Comparison of ENCODE assay signal across 27 cellular contexts in the genomic region with DNA sequence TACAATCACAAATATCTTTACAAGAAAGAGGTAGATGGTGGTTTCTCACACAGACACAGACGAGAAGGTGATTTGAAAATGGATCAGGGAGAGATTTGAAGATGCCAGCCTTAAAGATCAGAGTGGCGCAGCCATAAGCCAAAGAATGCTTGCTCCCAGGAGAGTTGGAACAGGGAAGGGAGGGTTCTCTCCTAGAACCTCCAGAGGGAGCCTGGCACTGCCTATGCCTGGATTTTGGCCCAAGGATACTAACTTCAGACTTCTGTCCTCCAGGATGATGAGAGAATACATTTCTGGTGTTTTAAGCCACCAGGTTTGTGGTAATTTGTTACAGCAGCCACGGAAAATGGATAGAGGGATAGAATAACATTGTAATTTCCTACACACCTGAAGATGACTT.
A peak's percentile ranks its signal among the peaks of the same experiment; 100 is the strongest.
DNase-seq lines count a peak whose midpoint lies in the region; ATAC-seq, FAIRE-seq and TF ChIP-seq lines count a peak whose summit lies in the region.
"Had no signal": no experiment of that assay in that cellular context is flagged by ENCODE, and none has a peak within 500 bp of the region (broad histone marks: within the 10 kb centered on the region; RNA-seq: fewer than 3 reads in every experiment).

No MANE protein-coding gene starts in this region.

- no peak for TF ChIP-seq POLR2A in H54 (IDR thresholded peaks at IDR 0.05; ENCODE audit: low read depth, low read length)

- no peaks in the 10 kb centered on the region for H3K9me3 ChIP-seq in RWPE2 (ENCODE audit: severe bottlenecking)
- no peaks in the 10 kb centered on the region for H3K9me3 ChIP-seq in MG63
- H3K9me3 ChIP-seq in right atrium auricular region: no peaks in the 10 kb centered on the region
- H3K9me3 ChIP-seq: ascending aorta, left ventricle myocardium inferior had no signal

- no peaks in the 10 kb centered on the region for H3K4me1 ChIP-seq in RWPE2 (ENCODE audit: insufficient read depth, poor library complexity, severe bottlenecking)
- no peaks in the 10 kb centered on the region for H3K4me1 ChIP-seq in right atrium auricular region
- H3K4me1 ChIP-seq: ascending aorta, BLaER1 had no signal

- H3K36me3 ChIP-seq in RWPE2 (ENCODE audit: low read depth) (no peaks in the 10 kb centered on the region), MG63 (no peaks in the 10 kb centered on the region), right atrium auricular region (no peaks in the 10 kb centered on the region)
- H3K36me3 ChIP-seq: ascending aorta, BLaER1, heart left ventricle, left ventricle myocardium inferior had no signal

- ATAC-seq in RWPE2 (ENCODE audit: low read depth): 0 out of 3 replicates have a peak, but pooled peaks have one; percentile 25
- ATAC-seq: activated naive CD4-positive, alpha-beta T cell treated with anti-CD3 and anti-CD28 coated beads, Interleukin-2, amount 50 U/mL, for 72 hours; heart left ventricle had no signal

- DNase-seq in activated effector memory CD4-positive, alpha-beta T cell treated with anti-CD3 and anti-CD28 coated beads, Interleukin-2, amount 50 U/mL, for 16 hours: peak; percentile 21
- no peak for DNase-seq in activated effector memory CD4-positive, alpha-beta T cell treated with Interleukin-2 at 50 U/mL for 16 hours
- DNase-seq in RWPE2 (ENCODE audit: low spot score) (no peak), fibroblast of villous mesenchyme (ENCODE audit: low read depth) (no peak), MG63 (no peak), right atrium auricular region (ENCODE audit: low spot score) (no peak), H54 (ENCODE audit: insufficient read length, low spot score) (no peak)
- DNase-seq in effector CD8-positive, alpha-beta T cell (lab: John Stamatoyannopoulos, UW): no peak
- DNase-seq: activated CD4-positive, alpha-beta memory T cell treated with anti-CD3 and anti-CD28 coated beads, Interleukin-2, amount 10 ng/mL, durations not matched to agents 7 days and 5 days; activated CD4-positive, CD25-positive, alpha-beta regulatory T cell; activated T-cell treated with anti-CD3 and anti-CD28 coated beads, Interleukin-2, amount 50 U/mL, for 24 hours; heart left ventricle; Kasumi-1; left ventricle myocardium inferior; NCI-H1092 treated with DMSO at 0.1 percent for 48 hours; NCI-H2081; NCI-H510A treated with DMSO at 0.1 percent for 48 hours; nephron progenitor cell; stimulated activated CD4-positive, alpha-beta T cell treated with anti-CD3 and anti-CD28 coated beads, Interleukin-4, amount 100 ng/mL, for 24 hours; T1000 had no signal

- H3K27me3 ChIP-seq in RWPE2 (ENCODE audit: insufficient read depth, poor library complexity, severe bottlenecking): no peaks in the 10 kb centered on the region
- no peaks in the 10 kb centered on the region for H3K27me3 ChIP-seq in MG63
- H3K27me3 ChIP-seq in right atrium auricular region: no peaks in the 10 kb centered on the region
- H3K27me3 ChIP-seq: ascending aorta, BLaER1, heart left ventricle had no signal

- H3K27ac ChIP-seq in RWPE2 (ENCODE audit: poor library complexity, severe bottlenecking): no peak overlapping the region
- H3K27ac ChIP-seq in right atrium auricular region: no peak overlapping the region
- H3K27ac ChIP-seq: ascending aorta, BLaER1, heart left ventricle, left ventricle myocardium inferior, RWPE1, skin epidermis had no signal

- FAIRE-seq in H54 (lab: Jason Lieb, UNC): no peak
- FAIRE-seq: A204.1, G401.6 had no signal

- H3K4me3 ChIP-seq in RWPE2 (ENCODE audit: severe bottlenecking): no peak overlapping the region
- H3K4me3 ChIP-seq in fibroblast of villous mesenchyme (ENCODE audit: low read depth, low read length): no peak overlapping the region
- no peak overlapping the region for H3K4me3 ChIP-seq in MG63
- no peak overlapping the region for H3K4me3 ChIP-seq in right atrium auricular region
- H3K4me3 ChIP-seq: ascending aorta, BLaER1, heart left ventricle, left ventricle myocardium inferior, skin epidermis had no signal

- TF ChIP-seq CTCF in RWPE2 (IDR thresholded peaks at IDR 0.05; ENCODE audit: poor library complexity, severe bottlenecking) (peak; percentile 34), fibroblast of villous mesenchyme (IDR thresholded peaks at IDR 0.05; ENCODE audit: insufficient read depth, low read depth, low read length) (peak; percentile 23), right atrium auricular region (IDR thresholded peaks at IDR 0.05) (no peak)

Comparison
In these comparisons a context has a peak if more than half of its experiments do, and no peak if none do; other contexts are left out.
1. CTCF ChIP-seq: peak in RWPE2 (single experiment) and fibroblast of villous mesenchyme (single experiment); none in right atrium auricular region (0 of 2).